19 cellular contexts compared by ENCODE assay signal in the genomic region with DNA sequence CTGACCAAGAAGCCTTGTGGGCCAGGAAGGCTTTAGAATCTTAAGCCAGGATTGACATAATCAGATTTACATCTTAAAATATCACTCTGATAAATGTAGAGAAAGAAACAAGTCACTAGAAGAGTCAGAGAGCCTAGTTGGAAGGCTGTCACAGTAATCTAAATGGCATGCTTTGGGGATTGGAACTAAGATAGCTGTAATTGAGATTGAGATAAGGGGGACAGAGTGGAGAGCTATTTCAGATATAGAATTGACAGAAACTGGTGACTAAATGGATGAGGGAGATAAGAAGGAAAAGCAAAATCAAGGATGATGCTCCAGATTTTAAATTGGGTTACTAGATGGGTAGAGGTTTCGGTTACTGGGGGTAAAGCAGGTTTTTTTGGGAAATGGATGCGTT.
DNase-seq lines count a peak whose midpoint lies in the region; FAIRE-seq and TF ChIP-seq lines count a peak whose summit lies in the region.
"Had no signal": no experiment of that assay in that cellular context is flagged by ENCODE, and none has a peak within 500 bp of the region (broad histone marks: within the 10 kb centered on the region; RNA-seq: fewer than 3 reads in every experiment).

No MANE protein-coding gene starts in this region.

- H3K79me2 ChIP-seq in keratinocyte (ENCODE audit: control insufficient read depth, insufficient read depth, low read length) = no peaks in the 10 kb centered on the region
- H3K79me2 ChIP-seq in smooth muscle cell (ENCODE audit: low read depth) = no peaks in the 10 kb centered on the region

- H3K4me2 ChIP-seq in keratinocyte (ENCODE audit: control insufficient read depth, extremely low read depth, insufficient read depth, low read depth, low read length) = no peak overlapping the region
- peak overlapping the region; percentile 16 for H3K4me2 ChIP-seq in smooth muscle cell
- H3K4me2 ChIP-seq: GM23338 had no signal

- H3K9ac ChIP-seq in keratinocyte (ENCODE audit: control insufficient read depth, extremely low read depth, insufficient read depth, low read length) = no peak overlapping the region
- H3K9ac ChIP-seq in smooth muscle cell (ENCODE audit: low read depth) = no peak overlapping the region

- FAIRE-seq in D721Med (lab: Jason Lieb, UNC) (peak; percentile 99), keratinocyte (lab: Jason Lieb, UNC) (peak; percentile 17)
- FAIRE-seq: A204.1, G401.6, GM12891, GM19239 had no signal

- TF ChIP-seq CTCF in D721Med (IDR thresholded peaks at IDR 0.05; ENCODE audit: insufficient read depth, missing control alignments) (no peak), keratinocyte (optimal IDR thresholded peaks at IDR 0.05 in 1 of 3, IDR thresholded peaks at IDR 0.05 in 1 of 3, conservative IDR thresholded peaks at IDR 0.05 in 1 of 3; ENCODE audit: extremely low read depth in 1 of 3, insufficient read depth in 2 of 3, low read length in 3 of 3) (no peak), smooth muscle cell (IDR thresholded peaks at IDR 0.05; ENCODE audit: borderline replicate concordance, insufficient read depth, poor library complexity, severe bottlenecking) (no peak)

- H3K4me3 ChIP-seq in keratinocyte (ENCODE audit: control insufficient read depth in 2 of 3, extremely low read depth in 1 of 3, insufficient read depth in 2 of 3, low read depth in 1 of 3, low read length in 3 of 3) (no peak overlapping the region), smooth muscle cell (no peak overlapping the region)
- H3K4me3 ChIP-seq: GM23338 had no signal

- no peaks in the 10 kb centered on the region for H3K9me1 ChIP-seq in keratinocyte (ENCODE audit: control insufficient read depth, extremely low read depth, insufficient read depth, low read length)

- no peaks in the 10 kb centered on the region for H4K20me1 ChIP-seq in keratinocyte (ENCODE audit: control insufficient read depth, extremely low read depth, insufficient read depth, low read length)
- peaks cover 4% of the 10 kb centered on the region for H4K20me1 ChIP-seq in smooth muscle cell (ENCODE audit: low read depth)

- dilution Hi-C loops in keratinocyte (cut with MboI; ENCODE audit: extremely low pct_ligation_motif_present, low sequenced_read_pairs) = no loop called here

- H3K9me3 ChIP-seq in keratinocyte (ENCODE audit: control insufficient read depth, low read depth, low read length) (no peaks in the 10 kb centered on the region), smooth muscle cell (replicated peaks; ENCODE audit: low read depth) (no peaks in the 10 kb centered on the region)
- H3K9me3 ChIP-seq: BE2C had no signal

- H3K27me3 ChIP-seq in keratinocyte (ENCODE audit: control insufficient read depth, extremely low read depth, insufficient read depth, low read length) (no peaks in the 10 kb centered on the region), smooth muscle cell (ENCODE audit: low read depth) (no peaks in the 10 kb centered on the region)
- H3K27me3 ChIP-seq: BE2C had no signal

- no peaks in the 10 kb centered on the region for H3K36me3 ChIP-seq in keratinocyte (ENCODE audit: control insufficient read depth in 2 of 2, extremely low read depth in 1 of 2, insufficient read depth in 2 of 2, low read length in 2 of 2)
- H3K36me3 ChIP-seq in smooth muscle cell (ENCODE audit: low read depth) = no peaks in the 10 kb centered on the region
- H3K36me3 ChIP-seq: BE2C had no signal

- 94% methylated on average over 2 of the region's 2 CpGs for WGBS in smooth muscle cell (ENCODE audit: low lambda C conversion rate)

- no peaks in the 10 kb centered on the region for H3K4me1 ChIP-seq in keratinocyte (ENCODE audit: control insufficient read depth, extremely low read depth, insufficient read depth, low read length)
- peaks cover 5% of the 10 kb centered on the region for H3K4me1 ChIP-seq in smooth muscle cell (ENCODE audit: low read depth)

- no peak overlapping the region for H3K27ac ChIP-seq in keratinocyte (ENCODE audit: control insufficient read depth, insufficient read depth, low read length)
- H3K27ac ChIP-seq in smooth muscle cell (ENCODE audit: low read depth) = no peak overlapping the region
- H3K27ac ChIP-seq: HL-60 had no signal

- DNase-seq in D721Med (ENCODE audit: insufficient read length, low spot score) = no peak
- peak; percentile 77 for DNase-seq in NCI-H82 treated with DMSO at 0.1 percent for 48 hours (lab: John Stamatoyannopoulos, UW; ENCODE audit: unreplicated experiment)
- no peak for DNase-seq in keratinocyte (ENCODE audit: low read depth, low spot score)
- DNase-seq in smooth muscle cell (lab: John Stamatoyannopoulos, UW; ENCODE audit: unreplicated experiment) = no peak
- DNase-seq in NCI-H774 (lab: John Stamatoyannopoulos, UW) = no peak
- no peak for DNase-seq in 8988T
- DNase-seq: ACHN; BE2C; C1 segment of cervical spinal cord; CD4-positive, CD25-positive, alpha-beta regulatory T cell; CD8-positive, alpha-beta memory T cell; COR-L47; HCEC 1CT had no signal

- peaks cover 7% of the 10 kb centered on the region for H3F3A ChIP-seq in smooth muscle cell (ENCODE audit: low read depth)

- H2AFZ ChIP-seq in keratinocyte (ENCODE audit: control insufficient read depth, low read length) = no peak overlapping the region
- no peak overlapping the region for H2AFZ ChIP-seq in smooth muscle cell (ENCODE audit: low read depth)
- H2AFZ ChIP-seq: GM23338 had no signal
